ENCODE assay signal across 15 cellular contexts in genomic region chr3:154059798-154060197, GRCh38.
DNase-seq lines count a peak whose midpoint lies in the region; ATAC-seq and TF ChIP-seq lines count a peak whose summit lies in the region.
"Had no signal": no experiment of that assay in that cellular context is flagged by ENCODE, and none has a peak within 500 bp of the region (broad histone marks: within the 10 kb centered on the region; RNA-seq: fewer than 3 reads in every experiment).

No MANE protein-coding gene starts in this region.

- intact Hi-C loops in PC-9 (cut with micrococcal nuclease; ENCODE audit: unreplicated experiment), result loop anchor here (2.0 kb wide), 1 partner anchor 29 kb away; no protein-coding TSS in a partner anchor
- intact Hi-C loops in esophagus squamous epithelium (cut with DNase I), result no loop called here

- no peak overlapping the region for H3K14ac ChIP-seq in neuronal stem cell (ENCODE audit: low read length)

- H3K27me3 ChIP-seq in PC-9 (ENCODE audit: insufficient read depth, low read depth) (no peaks in the 10 kb centered on the region), esophagus squamous epithelium (no peaks in the 10 kb centered on the region), neuronal stem cell (ENCODE audit: control insufficient read depth in 3 of 3, insufficient read depth in 3 of 3, low read depth in 1 of 3, low read length in 3 of 3) (no peaks in the 10 kb centered on the region)

- H3K4me3 ChIP-seq in PC-9 (no peak overlapping the region), esophagus squamous epithelium (peak overlapping the region in 1 of 4 donors; percentile 7), neuronal stem cell (ENCODE audit: low read length in 2 of 2) (no peak overlapping the region)

- H2AK5ac ChIP-seq in neuronal stem cell (ENCODE audit: low read depth, low read length), result no peak overlapping the region

- H2BK120ac ChIP-seq in neuronal stem cell (ENCODE audit: low read depth, low read length), result no peak overlapping the region

- no peak overlapping the region for H3K9ac ChIP-seq in neuronal stem cell (ENCODE audit: low read depth, low read length, poor library complexity)

- H3K4me2 ChIP-seq in PC-9, result 0 out of 2 replicates have a peak overlapping the region, but pooled peaks have one; percentile 0
- H3K4me2 ChIP-seq in neuronal stem cell (ENCODE audit: insufficient read depth, low read length, poor library complexity, severe bottlenecking), result no peak overlapping the region

- no peak overlapping the region for H3K4ac ChIP-seq in neuronal stem cell (ENCODE audit: low read length)

- H3K36me3 ChIP-seq in PC-9 (ENCODE audit: low read depth) (no peaks in the 10 kb centered on the region), esophagus squamous epithelium (no peaks in the 10 kb centered on the region), neuronal stem cell (replicated peaks in 1 of 2; ENCODE audit: control insufficient read depth in 2 of 2, insufficient read depth in 2 of 2, low read length in 2 of 2) (no peaks in the 10 kb centered on the region)

- no peak overlapping the region for H4K91ac ChIP-seq in neuronal stem cell (ENCODE audit: low read depth, low read length, poor library complexity)

- no peak overlapping the region for H3K18ac ChIP-seq in neuronal stem cell (ENCODE audit: low read length)

- H3K79me2 ChIP-seq in PC-9 (ENCODE audit: low read depth), result no peaks in the 10 kb centered on the region

- BruUV-seq in PC-9 (replicated peaks; lab: Mats Ljungman, UMichigan), result no TSS peak

- no peak overlapping the region for H2BK12ac ChIP-seq in neuronal stem cell (ENCODE audit: low read length)

- no peaks in the 10 kb centered on the region for H3F3A ChIP-seq in PC-9 (ENCODE audit: insufficient read depth, low read depth)

- TF ChIP-seq CTCF in 22Rv1 (IDR thresholded peaks at IDR 0.05), result no peak
- no peak for TF ChIP-seq CTCF in PC-9 (conservative IDR thresholded peaks at IDR 0.05)
- no peak for TF ChIP-seq CTCF in esophagus squamous epithelium (IDR thresholded peaks at IDR 0.05)

- no peaks in the 10 kb centered on the region for H3K9me2 ChIP-seq in PC-9 (ENCODE audit: insufficient read depth)

- H3K9me3 ChIP-seq in PC-9 (ENCODE audit: insufficient read depth, low read depth) (no peaks in the 10 kb centered on the region), esophagus squamous epithelium (no peaks in the 10 kb centered on the region), neuronal stem cell (replicated peaks in 1 of 2; ENCODE audit: control insufficient read depth in 2 of 2, insufficient read depth in 1 of 2, low read depth in 1 of 2, low read length in 2 of 2) (no peaks in the 10 kb centered on the region)

- 33 to 41% methylated on average over 6 of the region's 6 CpGs for WGBS in esophagus squamous epithelium, 2 donors
- WGBS in neuronal stem cell (ENCODE audit: extremely low coverage in 2 of 2, insufficient read length in 2 of 2, insufficient replicate concordance in 1 of 2), 2 donors, result no CpG with 5 or more reads among the region's 6 CpGs

- H2AFZ ChIP-seq in PC-9, result no peak overlapping the region
- H2AFZ ChIP-seq in neuronal stem cell (ENCODE audit: low read length), result peak overlapping the region; percentile 88

- H4K8ac ChIP-seq in neuronal stem cell (ENCODE audit: low read depth, low read length), result no peak overlapping the region

- H3K27ac ChIP-seq in 22Rv1, result peak overlapping the region; percentile 42
- no peak overlapping the region for H3K27ac ChIP-seq in PC-9
- peak overlapping the region; percentile 35 to 75 (median 55) for H3K27ac ChIP-seq in esophagus squamous epithelium
- no peak overlapping the region for H3K27ac ChIP-seq in neuronal stem cell (replicated peaks; ENCODE audit: low read length)

- H3K23ac ChIP-seq in neuronal stem cell (ENCODE audit: low read depth, low read length, poor library complexity), result no peak overlapping the region

- H4K20me1 ChIP-seq in PC-9 (ENCODE audit: insufficient read depth), result no peaks in the 10 kb centered on the region

- DNase-seq in PC-9, result peak; percentile 35 to 70
- no peak for DNase-seq in esophagus squamous epithelium (lab: John Stamatoyannopoulos, UW)
- DNase-seq in neuronal stem cell (ENCODE audit: low spot score), result no peak
- DNase-seq in Kasumi-1 (lab: John Stamatoyannopoulos, UW), result no peak
- DNase-seq in foreskin melanocyte, result no peak
- DNase-seq: amniotic stem cell; DND-41; immature natural killer cell; MV-4-11; stimulated activated CD4-positive, alpha-beta T cell treated with anti-CD3 and anti-CD28 coated beads, Interleukin-2, amount 100 ng/mL, for 24 hours; stimulated activated naive CD8-positive, alpha-beta T cell treated with anti-CD3 and anti-CD28 coated beads, Interleukin-15, amount 100 ng/mL, for 72 hours; T-helper 9 cell had no signal

- POLR2A ChIA-PET in PC-9 (lab: Charles Lee; ENCODE audit: unreplicated experiment), result no interaction called here

- H3K79me1 ChIP-seq in neuronal stem cell (ENCODE audit: low read depth, low read length), result no peaks in the 10 kb centered on the region

- no peak for TF ChIP-seq POLR2A in esophagus squamous epithelium (IDR thresholded peaks at IDR 0.05)

- CTCF ChIA-PET in PC-9 (lab: Charles Lee), result no interaction called here

- ATAC-seq in HG02938 (IDR thresholded peaks at IDR 0.05; ENCODE audit: unreplicated experiment) (no peak), GM21390 (IDR thresholded peaks at IDR 0.05; ENCODE audit: unreplicated experiment) (no peak)
- ATAC-seq: stimulated activated naive CD8-positive, alpha-beta T cell treated with anti-CD3 and anti-CD28 coated beads, Interleukin-15, amount 100 ng/mL, for 72 hours had no signal

- H2BK15ac ChIP-seq in neuronal stem cell (ENCODE audit: low read length), result no peak overlapping the region

- H3K4me1 ChIP-seq in PC-9 (replicated peaks; ENCODE audit: insufficient read depth) (no peaks in the 10 kb centered on the region), esophagus squamous epithelium (peaks cover 0 to 29% (median 12%) of the 10 kb centered on the region in 3 donors), neuronal stem cell (ENCODE audit: control insufficient read depth in 2 of 2, insufficient read depth in 1 of 2, low read depth in 1 of 2, low read length in 2 of 2) (peaks cover 2 to 17% of the 10 kb centered on the region in 2 donors)

- H2BK5ac ChIP-seq in neuronal stem cell (ENCODE audit: low read length), result no peak overlapping the region

Comparison
In these comparisons a context has a peak if more than half of its experiments do, and no peak if none do; other contexts are left out.
1. H3K27ac ChIP-seq: peak in 22Rv1 (single experiment) and esophagus squamous epithelium (4 of 4); none in PC-9 (single experiment) and neuronal stem cell (single experiment).
2. DNase-seq: peak in PC-9 (2 of 2); none in esophagus squamous epithelium (single experiment), neuronal stem cell (single experiment), Kasumi-1 (0 of 2) and foreskin melanocyte (single experiment).